In the genomic region with DNA sequence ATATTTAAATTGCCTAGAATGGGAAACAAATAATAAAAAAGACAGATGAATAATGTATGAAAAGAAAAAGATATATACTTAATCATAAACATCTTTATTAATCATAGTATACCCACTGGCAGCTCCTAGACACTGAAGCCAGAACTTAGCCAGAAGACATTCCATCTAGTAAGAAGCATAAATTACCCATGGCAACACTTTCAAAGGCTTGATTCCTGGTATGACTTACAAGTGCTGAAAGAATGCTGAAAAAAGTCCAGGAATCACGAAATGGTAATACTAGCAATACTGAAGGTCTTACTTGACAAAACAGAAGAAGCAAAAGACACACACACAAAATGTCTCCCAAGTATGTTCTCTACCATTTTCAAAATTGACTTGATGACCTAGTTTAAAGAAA, we compare ENCODE assay signal across 21 cellular contexts. TPM values are rescaled to one million over a fixed set of nuclear protein-coding genes. Genes with fewer than 3 reads are reported as not detected.
DNase-seq lines count a peak whose midpoint lies in the region; ATAC-seq and TF ChIP-seq lines count a peak whose summit lies in the region.
"Had no signal": no experiment of that assay in that cellular context is flagged by ENCODE, and none has a peak within 500 bp of the region (broad histone marks: within the 10 kb centered on the region; RNA-seq: fewer than 3 reads in every experiment).

No MANE protein-coding gene starts in this region.

- 19 to 33% methylated on average over 1 of the region's 1 CpG for WGBS in gastroesophageal sphincter (ENCODE audit: low coverage in 1 of 2), 2 donors
- WGBS in endodermal cell (ENCODE audit: insufficient coverage in 1 of 2, insufficient read length in 1 of 2), 2 experiments: 100% methylated on average over 1 of the region's 1 CpG; no CpG with 5 or more reads in 1 of the 2 experiments

- H3K9me3 Mint-ChIP-seq in endodermal cell: no peaks in the 10 kb centered on the region
- H3K9me3 Mint-ChIP-seq: CD4-positive, alpha-beta memory T cell; central memory CD8-positive, alpha-beta T cell; H9 had no signal

- no peak overlapping the region for H3K27ac Mint-ChIP-seq in endodermal cell
- H3K27ac Mint-ChIP-seq: CD4-positive, alpha-beta memory T cell; H9 had no signal

- no peak overlapping the region for H3K4me3 ChIP-seq in AG09309 (ENCODE audit: control insufficient read depth, low read depth, low read length)
- no peak overlapping the region for H3K4me3 ChIP-seq in MG63
- no peak overlapping the region for H3K4me3 ChIP-seq in gastroesophageal sphincter
- H3K4me3 ChIP-seq in colonic mucosa: no peak overlapping the region
- H3K4me3 ChIP-seq in endodermal cell (ENCODE audit: low read length): no peak overlapping the region
- H3K4me3 ChIP-seq: A549, lung, SJSA1 had no signal

- H3K9me3 ChIP-seq in MG63: no peaks in the 10 kb centered on the region
- no peaks in the 10 kb centered on the region for H3K9me3 ChIP-seq in gastroesophageal sphincter
- no peaks in the 10 kb centered on the region for H3K9me3 ChIP-seq in colonic mucosa
- no peaks in the 10 kb centered on the region for H3K9me3 ChIP-seq in endodermal cell (ENCODE audit: control insufficient read depth, low read length)
- H3K9me3 ChIP-seq: A549, SJSA1 had no signal

- TF ChIP-seq EP300 in gastroesophageal sphincter (IDR thresholded peaks at IDR 0.05): no peak

- no peak overlapping the region for H3K4me3 Mint-ChIP-seq in endodermal cell
- H3K4me3 Mint-ChIP-seq: CD4-positive, alpha-beta memory T cell; central memory CD8-positive, alpha-beta T cell; H9 had no signal

- peaks cover 3% of the 10 kb centered on the region; the same call in 1 of the 2 replicates for H3K36me3 ChIP-seq in MG63
- H3K36me3 ChIP-seq in gastroesophageal sphincter: peaks cover 0 to 9% of the 10 kb centered on the region in 2 donors
- H3K36me3 ChIP-seq in colonic mucosa: no peaks in the 10 kb centered on the region
- no peaks in the 10 kb centered on the region for H3K36me3 ChIP-seq in endodermal cell (ENCODE audit: control insufficient read depth, insufficient read depth, low read length)

- H3K27ac ChIP-seq in gastroesophageal sphincter: no peak overlapping the region
- no peak overlapping the region for H3K27ac ChIP-seq in colonic mucosa
- H3K27ac ChIP-seq in endodermal cell (ENCODE audit: low read depth, low read length): no peak overlapping the region
- H3K27ac ChIP-seq: A549, SJSA1 had no signal

- no peaks in the 10 kb centered on the region for H3K27me3 ChIP-seq in MG63
- no peaks in the 10 kb centered on the region for H3K27me3 ChIP-seq in gastroesophageal sphincter
- H3K27me3 ChIP-seq in colonic mucosa: no peaks in the 10 kb centered on the region
- H3K27me3 ChIP-seq in endodermal cell (ENCODE audit: control insufficient read depth, insufficient read depth, low read length, poor library complexity, severe bottlenecking): no peaks in the 10 kb centered on the region
- H3K27me3 ChIP-seq: SJSA1 had no signal

- H3K4me1 Mint-ChIP-seq in endodermal cell: peaks cover 10% of the 10 kb centered on the region
- H3K4me1 Mint-ChIP-seq: CD4-positive, alpha-beta memory T cell; central memory CD8-positive, alpha-beta T cell; H9 had no signal

- peak; percentile 74 for DNase-seq in AG09309 (ENCODE audit: low read depth)
- peak; percentile 20 for DNase-seq in MG63
- DNase-seq in dedifferentiated amniotic fluid mesenchymal stem cell (ENCODE audit: extremely low spot score): peak; percentile 98
- peak; percentile 60 for DNase-seq in non-pigmented ciliary epithelial cell (ENCODE audit: low read depth)
- no peak for DNase-seq in colonic mucosa
- no peak for DNase-seq in endodermal cell
- DNase-seq: activated effector memory CD4-positive, alpha-beta T cell treated with anti-CD3 and anti-CD28 coated beads, Interleukin-2, amount 50 U/mL, for 16 hours; CD4-positive, alpha-beta memory T cell; DMS153; effector CD4-positive, alpha-beta T cell; H9; NCI-H2029 treated with DMSO at 0.1 percent for 48 hours; stimulated activated CD4-positive, alpha-beta T cell treated with anti-CD3 and anti-CD28 coated beads, Interleukin-15, amount 100 ng/mL, for 24 hours; substantia nigra; T-helper 2 cell had no signal

- no peak for TF ChIP-seq POLR2A in gastroesophageal sphincter (IDR thresholded peaks at IDR 0.05)

- ATAC-seq in GM21619 (IDR thresholded peaks at IDR 0.05; ENCODE audit: unreplicated experiment): no peak
- no peak for ATAC-seq in gastroesophageal sphincter
- ATAC-seq: A549 had no signal

- no peaks in the 10 kb centered on the region for H3K27me3 Mint-ChIP-seq in endodermal cell (ENCODE audit: insufficient read depth)

- intact Hi-C loops in colonic mucosa (cut with DNase I): no loop called here

- TF ChIP-seq CTCF in AG09309 (IDR thresholded peaks at IDR 0.05; ENCODE audit: control insufficient read depth, insufficient read depth, low read depth, low read length, missing control alignments) (no peak), gastroesophageal sphincter (IDR thresholded peaks at IDR 0.05) (no peak), colonic mucosa (IDR thresholded peaks at IDR 0.05) (no peak), endodermal cell (conservative IDR thresholded peaks at IDR 0.05) (no peak)

- H3K9ac ChIP-seq in colonic mucosa (ENCODE audit: low read depth in 2 of 2, low read length in 2 of 2) (no peak overlapping the region), endodermal cell (ENCODE audit: extremely low read depth, low read length, poor library complexity, severe bottlenecking) (no peak overlapping the region)

- no peaks in the 10 kb centered on the region for H3K36me3 Mint-ChIP-seq in endodermal cell (ENCODE audit: low read depth)
- H3K36me3 Mint-ChIP-seq: CD4-positive, alpha-beta memory T cell had no signal

- H3K4me1 ChIP-seq in gastroesophageal sphincter: no peaks in the 10 kb centered on the region
- no peaks in the 10 kb centered on the region for H3K4me1 ChIP-seq in colonic mucosa
- peaks cover 4% of the 10 kb centered on the region for H3K4me1 ChIP-seq in endodermal cell (ENCODE audit: control insufficient read depth, insufficient read depth, low read length)
- H3K4me1 ChIP-seq: SJSA1 had no signal

RNA-seq across cellular contexts. Expression of a gene that starts 38.0 kb away (rescaled TPM):
- 1.6 and 1.7 TPM in 2 replicates for total RNA-seq in MG63 (2014; rRNA removed; shearing (Covaris generic); ENCODE audit: low replicate concordance)
- 1 to 10 TPM; 3.2 to 6.4 (median 4.4) TPM for total RNA-seq in gastroesophageal sphincter
- total RNA-seq in colonic mucosa: 1 to 10 TPM; 2.1 to 4.6 TPM
- 1 to 10 TPM; 6.0 to 8.1 TPM for total RNA-seq in endodermal cell
- 5.9 TPM for polyA plus RNA-seq in endodermal cell (2013, experiment 1 of 2)
- 6.5 TPM for polyA plus RNA-seq in endodermal cell (2013, experiment 2 of 2)

RNA-seq across cellular contexts. Expression of a gene that starts 38.1 kb away (rescaled TPM):
- total RNA-seq in MG63 (2014; rRNA removed; shearing (Covaris generic); ENCODE audit: low replicate concordance): 52.7 and 109 TPM in 2 replicates
- total RNA-seq in gastroesophageal sphincter (10 to 100 TPM; 10.1 to 19.3 (median 13.1) TPM), colonic mucosa (10 to 100 TPM; 52.8 to 57.0 TPM), endodermal cell (100 to 1,000 TPM in 1 of 2 donors, 10 to 100 TPM in 1; 78.3 to 101 TPM)
- polyA plus RNA-seq in endodermal cell (2013, experiment 1 of 2): 44.9 TPM
- 44.9 TPM for polyA plus RNA-seq in endodermal cell (2013, experiment 2 of 2)

Comparison
In these comparisons a context has a peak if more than half of its experiments do, and no peak if none do; other contexts are left out.
1. DNase-seq: peak in AG09309 (single experiment), MG63 (single experiment), dedifferentiated amniotic fluid mesenchymal stem cell (single experiment) and non-pigmented ciliary epithelial cell (single experiment); none in colonic mucosa (single experiment) and endodermal cell (single experiment).